ENCODE assay signal across 22 cellular contexts in the genomic region with DNA sequence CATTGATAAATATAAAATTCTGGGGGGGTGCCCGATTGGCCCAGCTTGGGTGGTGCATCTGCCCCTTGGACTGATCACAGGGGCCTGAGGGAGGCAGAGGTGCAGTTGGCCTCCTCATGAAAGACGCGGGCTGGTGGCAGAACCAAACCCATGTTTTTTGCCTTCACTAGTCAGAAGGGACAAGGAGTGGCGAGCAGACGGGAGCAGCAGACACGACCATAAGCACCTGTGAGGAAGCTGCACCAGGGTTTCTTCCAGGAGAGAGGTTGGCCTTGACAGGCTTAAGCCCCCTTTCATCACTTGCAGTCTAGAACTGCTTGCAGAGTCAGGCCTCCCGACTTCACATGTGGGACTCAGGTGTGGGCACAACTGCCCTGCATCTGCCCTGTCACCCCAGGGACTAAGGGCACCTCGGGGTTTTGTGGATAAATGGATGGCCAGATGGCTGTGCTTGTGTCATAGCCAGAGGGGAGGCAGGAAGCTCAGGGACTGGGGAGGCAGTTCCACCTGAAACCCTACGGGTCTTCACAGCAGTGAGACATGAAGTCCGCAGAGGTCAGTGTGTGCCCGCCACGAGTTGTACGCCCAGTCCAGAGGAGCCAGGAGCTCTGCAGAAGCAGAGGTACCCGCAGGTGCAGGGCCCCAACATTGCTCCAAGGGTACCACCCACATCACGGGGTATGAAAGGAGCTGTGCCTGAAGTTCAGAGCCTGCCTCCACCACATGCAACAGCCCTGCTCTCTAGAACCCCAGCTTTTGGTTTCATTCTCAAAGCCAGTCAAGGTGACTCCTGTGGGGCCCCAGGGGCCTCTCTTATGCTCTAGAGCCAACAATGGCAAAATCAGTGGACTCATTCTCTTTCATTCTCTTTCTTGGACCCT. TPM values are rescaled to one million over a fixed set of nuclear protein-coding genes. Genes with fewer than 3 reads are reported as not detected.
"Had no signal": no experiment of that assay in that cellular context is flagged by ENCODE, and none has a peak within 500 bp of the region (broad histone marks: within the 10 kb centered on the region; RNA-seq: fewer than 3 reads in every experiment).

No MANE protein-coding gene starts in this region.

- H3K27ac Mint-ChIP-seq: activated CD4-positive, alpha-beta T cell treated with anti-CD3 and anti-CD28 coated beads, Interleukin-2, amount 10 ng/mL, durations not matched to agents 24 days and 14 days; activated naive CD4-positive, alpha-beta T cell treated with anti-CD3 and anti-CD28 coated beads, Interleukin-2, amount 10 ng/mL, durations not matched to agents 7 days and 5 days; activated naive CD8-positive, alpha-beta T cell treated with anti-CD3 and anti-CD28 coated beads, Interleukin-2, amount 50 U/mL, for 24 hours; activated T-helper 17 cell treated with anti-CD3 and anti-CD28 coated beads, Interleukin-2, amount 50 U/mL, for 72 hours; brain; nephron progenitor cell; progenitor cell of endocrine pancreas; T-cell had no signal

- H3K4me1 ChIP-seq: tibial artery had no signal

- H3K27me3 Mint-ChIP-seq: activated naive CD8-positive, alpha-beta T cell treated with anti-CD3 and anti-CD28 coated beads, Interleukin-2, amount 50 U/mL, for 24 hours had no signal

- H3K36me3 Mint-ChIP-seq: activated naive CD4-positive, alpha-beta T cell treated with anti-CD3 and anti-CD28 coated beads, Interleukin-2, amount 10 ng/mL, durations not matched to agents 7 days and 5 days; brain; T-cell had no signal

- H3K4me3 Mint-ChIP-seq: activated CD4-positive, alpha-beta T cell treated with anti-CD3 and anti-CD28 coated beads, Interleukin-2, amount 10 ng/mL, durations not matched to agents 24 days and 14 days; activated naive CD4-positive, alpha-beta T cell treated with anti-CD3 and anti-CD28 coated beads, Interleukin-2, amount 10 ng/mL, durations not matched to agents 7 days and 5 days; activated naive CD8-positive, alpha-beta T cell treated with anti-CD3 and anti-CD28 coated beads, Interleukin-2, amount 50 U/mL, for 24 hours; activated T-helper 17 cell treated with anti-CD3 and anti-CD28 coated beads, Interleukin-2, amount 50 U/mL, for 72 hours; brain; nephron progenitor cell; T-cell had no signal

- H3K4me1 Mint-ChIP-seq: activated CD4-positive, alpha-beta T cell treated with anti-CD3 and anti-CD28 coated beads, Interleukin-2, amount 10 ng/mL, durations not matched to agents 24 days and 14 days; activated naive CD4-positive, alpha-beta T cell treated with anti-CD3 and anti-CD28 coated beads, Interleukin-2, amount 10 ng/mL, durations not matched to agents 7 days and 5 days; activated naive CD8-positive, alpha-beta T cell treated with anti-CD3 and anti-CD28 coated beads, Interleukin-2, amount 50 U/mL, for 24 hours; activated T-helper 17 cell treated with anti-CD3 and anti-CD28 coated beads, Interleukin-2, amount 50 U/mL, for 72 hours; T-cell had no signal

- H3K4me3 ChIP-seq: coronary artery, tibial artery had no signal

- ATAC-seq: activated naive CD8-positive, alpha-beta T cell treated with anti-CD3 and anti-CD28 coated beads, Interleukin-2, amount 50 U/mL, for 24 hours; activated T-helper 17 cell treated with anti-CD3 and anti-CD28 coated beads, Interleukin-2, amount 50 U/mL, for 72 hours; left lobe of liver; SK-N-SH treated with all-trans-retinoic acid at 6 μM for 48 hours; stimulated activated naive CD8-positive, alpha-beta T cell treated with anti-CD3 and anti-CD28 coated beads, Interleukin-15, Interleukin-2, amounts not matched to agents 100 U/mL and 50 U/mL, for 24 hours; T-cell had no signal

- H3K9me3 ChIP-seq: tibial artery had no signal

- H3K27ac ChIP-seq: coronary artery, tibial artery had no signal

- DNase-seq: activated CD4-positive, alpha-beta T cell treated with anti-CD3 and anti-CD28 coated beads, Interleukin-2, amount 10 ng/mL, durations not matched to agents 24 days and 14 days; activated CD4-positive, CD25-positive, alpha-beta regulatory T cell; activated naive CD4-positive, alpha-beta T cell treated with anti-CD3 and anti-CD28 coated beads, Interleukin-2, amount 10 ng/mL, durations not matched to agents 7 days and 5 days; activated naive CD8-positive, alpha-beta T cell treated with anti-CD3 and anti-CD28 coated beads, Interleukin-2, amount 50 U/mL, for 24 hours; anterior cingulate cortex; central memory CD4-positive, alpha-beta T cell; kidney; nephron progenitor cell; stimulated activated CD4-positive, alpha-beta T cell treated with anti-CD3 and anti-CD28 coated beads, Interleukin-2, amount 100 ng/mL, for 24 hours; stimulated activated naive CD8-positive, alpha-beta T cell treated with anti-CD3 and anti-CD28 coated beads, Interleukin-15, Interleukin-2, amounts not matched to agents 100 U/mL and 50 U/mL, for 24 hours; substantia nigra; T-cell; tibial artery had no signal

- H3K9me3 Mint-ChIP-seq: activated CD4-positive, alpha-beta T cell treated with anti-CD3 and anti-CD28 coated beads, Interleukin-2, amount 10 ng/mL, durations not matched to agents 24 days and 14 days; activated naive CD4-positive, alpha-beta T cell treated with anti-CD3 and anti-CD28 coated beads, Interleukin-2, amount 10 ng/mL, durations not matched to agents 7 days and 5 days; activated naive CD8-positive, alpha-beta T cell treated with anti-CD3 and anti-CD28 coated beads, Interleukin-2, amount 50 U/mL, for 24 hours; activated T-helper 17 cell treated with anti-CD3 and anti-CD28 coated beads, Interleukin-2, amount 50 U/mL, for 72 hours; brain; nephron progenitor cell; T-cell had no signal

- FAIRE-seq: frontal cortex, kidney had no signal

- H3K36me3 ChIP-seq: tibial artery had no signal

RNA-seq across cellular contexts. Expression of a gene that starts 18.2 kb away (rescaled TPM):
- total RNA-seq: activated CD4-positive, alpha-beta T cell treated with anti-CD3 and anti-CD28 coated beads, Interleukin-2, amount 10 ng/mL, durations not matched to agents 24 days and 14 days; activated CD8-positive, alpha-beta memory T cell treated with anti-CD3 and anti-CD28 coated beads for 36 hours; activated T-helper 17 cell treated with anti-CD3 and anti-CD28 coated beads, Interleukin-2, amount 50 U/mL, for 72 hours; omental fat pad had no signal
